ENCODE assay signal across 2 cellular contexts in the genomic region with DNA sequence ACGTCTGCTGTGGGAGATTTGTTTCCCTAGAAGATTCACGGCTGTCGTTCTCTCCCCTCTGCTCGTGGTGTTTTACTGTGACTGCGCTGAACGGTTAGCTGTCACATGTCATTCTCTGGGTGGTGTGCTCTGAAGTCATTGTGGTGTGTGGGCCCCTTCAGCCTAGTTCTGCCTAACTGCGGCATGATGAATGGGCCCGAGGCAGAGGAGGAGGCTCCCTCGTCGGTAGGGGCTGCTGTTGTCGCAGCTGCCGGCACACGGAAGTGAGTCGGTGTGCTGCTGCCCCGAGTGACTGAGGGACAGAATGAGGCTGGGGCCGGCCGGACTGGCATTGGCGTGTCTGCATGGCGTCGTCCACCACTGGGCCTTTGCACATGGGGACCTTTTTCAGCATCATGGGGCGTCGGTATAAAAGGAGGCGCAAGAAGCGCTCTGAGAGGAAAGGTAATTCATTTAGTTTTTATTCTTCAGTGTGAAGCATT.
TF ChIP-seq lines count a peak whose summit lies in the region.

No MANE protein-coding gene starts in this region.

TF ChIP-seq in GM23338, 12 proteins besides CTCF, POLR2A, EP300 and RAD21 (continued from another document):
- no peak for TF ChIP-seq NANOG (IDR thresholded peaks at IDR 0.05; ENCODE audit: borderline replicate concordance)

TF ChIP-seq in GM12878, 131 proteins besides CTCF, POLR2A, EP300 and RAD21 (continued from another document and continues in another):
- TF ChIP-seq, protein P1, sequence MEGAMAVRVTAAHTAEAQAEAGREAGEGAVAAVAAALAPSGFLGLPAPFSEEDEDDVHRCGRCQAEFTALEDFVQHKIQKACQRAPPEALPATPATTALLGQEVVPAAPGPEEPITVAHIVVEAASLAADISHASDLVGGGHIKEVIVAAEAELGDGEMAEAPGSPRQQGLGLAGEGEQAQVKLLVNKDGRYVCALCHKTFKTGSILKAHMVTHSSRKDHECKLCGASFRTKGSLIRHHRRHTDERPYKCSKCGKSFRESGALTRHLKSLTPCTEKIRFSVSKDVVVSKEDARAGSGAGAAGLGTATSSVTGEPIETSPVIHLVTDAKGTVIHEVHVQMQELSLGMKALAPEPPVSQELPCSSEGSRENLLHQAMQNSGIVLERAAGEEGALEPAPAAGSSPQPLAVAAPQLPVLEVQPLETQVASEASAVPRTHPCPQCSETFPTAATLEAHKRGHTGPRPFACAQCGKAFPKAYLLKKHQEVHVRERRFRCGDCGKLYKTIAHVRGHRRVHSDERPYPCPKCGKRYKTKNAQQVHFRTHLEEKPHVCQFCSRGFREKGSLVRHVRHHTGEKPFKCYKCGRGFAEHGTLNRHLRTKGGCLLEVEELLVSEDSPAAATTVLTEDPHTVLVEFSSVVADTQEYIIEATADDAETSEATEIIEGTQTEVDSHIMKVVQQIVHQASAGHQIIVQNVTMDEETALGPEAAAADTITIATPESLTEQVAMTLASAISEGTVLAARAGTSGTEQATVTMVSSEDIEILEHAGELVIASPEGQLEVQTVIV (IDR thresholded peaks at IDR 0.05; ENCODE audit: borderline replicate concordance, partially characterized antibody) = no peak
- TF ChIP-seq, protein P2, sequence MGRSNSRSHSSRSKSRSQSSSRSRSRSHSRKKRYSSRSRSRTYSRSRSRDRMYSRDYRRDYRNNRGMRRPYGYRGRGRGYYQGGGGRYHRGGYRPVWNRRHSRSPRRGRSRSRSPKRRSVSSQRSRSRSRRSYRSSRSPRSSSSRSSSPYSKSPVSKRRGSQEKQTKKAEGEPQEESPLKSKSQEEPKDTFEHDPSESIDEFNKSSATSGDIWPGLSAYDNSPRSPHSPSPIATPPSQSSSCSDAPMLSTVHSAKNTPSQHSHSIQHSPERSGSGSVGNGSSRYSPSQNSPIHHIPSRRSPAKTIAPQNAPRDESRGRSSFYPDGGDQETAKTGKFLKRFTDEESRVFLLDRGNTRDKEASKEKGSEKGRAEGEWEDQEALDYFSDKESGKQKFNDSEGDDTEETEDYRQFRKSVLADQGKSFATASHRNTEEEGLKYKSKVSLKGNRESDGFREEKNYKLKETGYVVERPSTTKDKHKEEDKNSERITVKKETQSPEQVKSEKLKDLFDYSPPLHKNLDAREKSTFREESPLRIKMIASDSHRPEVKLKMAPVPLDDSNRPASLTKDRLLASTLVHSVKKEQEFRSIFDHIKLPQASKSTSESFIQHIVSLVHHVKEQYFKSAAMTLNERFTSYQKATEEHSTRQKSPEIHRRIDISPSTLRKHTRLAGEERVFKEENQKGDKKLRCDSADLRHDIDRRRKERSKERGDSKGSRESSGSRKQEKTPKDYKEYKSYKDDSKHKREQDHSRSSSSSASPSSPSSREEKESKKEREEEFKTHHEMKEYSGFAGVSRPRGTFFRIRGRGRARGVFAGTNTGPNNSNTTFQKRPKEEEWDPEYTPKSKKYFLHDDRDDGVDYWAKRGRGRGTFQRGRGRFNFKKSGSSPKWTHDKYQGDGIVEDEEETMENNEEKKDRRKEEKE (IDR thresholded peaks at IDR 0.05) = no peak
- TF ChIP-seq ATF7 (IDR thresholded peaks at IDR 0.05; ENCODE audit: low read depth) (peak; percentile 84), ZNF207 (IDR thresholded peaks at IDR 0.05; ENCODE audit: borderline replicate concordance) (no peak), SMAD5 (IDR thresholded peaks at IDR 0.05; ENCODE audit: low read depth) (no peak), ASH2L (IDR thresholded peaks at IDR 0.05; ENCODE audit: borderline replicate concordance, low read depth) (no peak), JUND (IDR thresholded peaks at IDR 0.05; ENCODE audit: low read depth, low read length) (no peak), IKZF2 (IDR thresholded peaks at IDR 0.05) (no peak; a peak in 1 of 4 replicates), KDM1A (IDR thresholded peaks at IDR 0.05; ENCODE audit: borderline replicate concordance) (no peak), MXI1 (IDR thresholded peaks at IDR 0.05; ENCODE audit: low read depth, low read length) (peak; percentile 72), SMARCA5 (IDR thresholded peaks at IDR 0.05) (peak; percentile 78; the same call in 1 of the 2 replicates), GABPA (IDR thresholded peaks at IDR 0.05; ENCODE audit: low read depth) (no peak), RCOR1 (conservative IDR thresholded peaks at IDR 0.05; ENCODE audit: low read depth, low read length) (no peak), SUPT20H (IDR thresholded peaks at IDR 0.05; ENCODE audit: borderline replicate concordance, control insufficient read depth, low read depth, low read length) (no peak), RUNX3 (IDR thresholded peaks at IDR 0.05; ENCODE audit: low read length) (peak; percentile 47; the same call in 1 of the 2 replicates), RFX5 (IDR thresholded peaks at IDR 0.05; ENCODE audit: low read depth, low read length) (no peak), RELA (IDR thresholded peaks at IDR 0.05; ENCODE audit: borderline replicate concordance, partially characterized antibody) (peak; percentile 28), ETV6 (conservative IDR thresholded peaks at IDR 0.05 in 1 of 2, IDR thresholded peaks at IDR 0.05 in 1 of 2; ENCODE audit: borderline replicate concordance in 1 of 2, low read depth in 1 of 2) (no peak), JUNB (IDR thresholded peaks at IDR 0.05) (no peak), HDAC2 (IDR thresholded peaks at IDR 0.05) (no peak), BHLHE40 (IDR thresholded peaks at IDR 0.05; ENCODE audit: borderline replicate concordance in 1 of 2, low read depth in 2 of 2, low read length in 1 of 2) (peak; percentile 71 to 84; a peak in 3 of 4 replicates), RBBP5 (conservative IDR thresholded peaks at IDR 0.05) (no peak), POLR2AphosphoS2 (IDR thresholded peaks at IDR 0.05; ENCODE audit: low read depth, low read length) (no peak), CHD4 (IDR thresholded peaks at IDR 0.05) (no peak), SMC3 (IDR thresholded peaks at IDR 0.05; ENCODE audit: borderline replicate concordance, low read length) (peak; percentile 57), ZBED1 (IDR thresholded peaks at IDR 0.05; ENCODE audit: borderline replicate concordance) (no peak), SREBF2 (IDR thresholded peaks at IDR 0.05; ENCODE audit: low read length) (no peak)
- TF ChIP-seq, protein P3, sequence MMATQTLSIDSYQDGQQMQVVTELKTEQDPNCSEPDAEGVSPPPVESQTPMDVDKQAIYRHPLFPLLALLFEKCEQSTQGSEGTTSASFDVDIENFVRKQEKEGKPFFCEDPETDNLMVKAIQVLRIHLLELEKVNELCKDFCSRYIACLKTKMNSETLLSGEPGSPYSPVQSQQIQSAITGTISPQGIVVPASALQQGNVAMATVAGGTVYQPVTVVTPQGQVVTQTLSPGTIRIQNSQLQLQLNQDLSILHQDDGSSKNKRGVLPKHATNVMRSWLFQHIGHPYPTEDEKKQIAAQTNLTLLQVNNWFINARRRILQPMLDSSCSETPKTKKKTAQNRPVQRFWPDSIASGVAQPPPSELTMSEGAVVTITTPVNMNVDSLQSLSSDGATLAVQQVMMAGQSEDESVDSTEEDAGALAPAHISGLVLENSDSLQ (IDR thresholded peaks at IDR 0.05) = peak; percentile 85
- TF ChIP-seq, protein P4, sequence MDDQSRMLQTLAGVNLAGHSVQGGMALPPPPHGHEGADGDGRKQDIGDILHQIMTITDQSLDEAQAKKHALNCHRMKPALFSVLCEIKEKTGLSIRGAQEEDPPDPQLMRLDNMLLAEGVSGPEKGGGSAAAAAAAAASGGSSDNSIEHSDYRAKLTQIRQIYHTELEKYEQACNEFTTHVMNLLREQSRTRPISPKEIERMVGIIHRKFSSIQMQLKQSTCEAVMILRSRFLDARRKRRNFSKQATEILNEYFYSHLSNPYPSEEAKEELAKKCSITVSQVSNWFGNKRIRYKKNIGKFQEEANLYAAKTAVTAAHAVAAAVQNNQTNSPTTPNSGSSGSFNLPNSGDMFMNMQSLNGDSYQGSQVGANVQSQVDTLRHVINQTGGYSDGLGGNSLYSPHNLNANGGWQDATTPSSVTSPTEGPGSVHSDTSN (IDR thresholded peaks at IDR 0.05; ENCODE audit: insufficient replicate concordance, low read depth, low read length) = peak; percentile 81
- TF ChIP-seq, protein P5, sequence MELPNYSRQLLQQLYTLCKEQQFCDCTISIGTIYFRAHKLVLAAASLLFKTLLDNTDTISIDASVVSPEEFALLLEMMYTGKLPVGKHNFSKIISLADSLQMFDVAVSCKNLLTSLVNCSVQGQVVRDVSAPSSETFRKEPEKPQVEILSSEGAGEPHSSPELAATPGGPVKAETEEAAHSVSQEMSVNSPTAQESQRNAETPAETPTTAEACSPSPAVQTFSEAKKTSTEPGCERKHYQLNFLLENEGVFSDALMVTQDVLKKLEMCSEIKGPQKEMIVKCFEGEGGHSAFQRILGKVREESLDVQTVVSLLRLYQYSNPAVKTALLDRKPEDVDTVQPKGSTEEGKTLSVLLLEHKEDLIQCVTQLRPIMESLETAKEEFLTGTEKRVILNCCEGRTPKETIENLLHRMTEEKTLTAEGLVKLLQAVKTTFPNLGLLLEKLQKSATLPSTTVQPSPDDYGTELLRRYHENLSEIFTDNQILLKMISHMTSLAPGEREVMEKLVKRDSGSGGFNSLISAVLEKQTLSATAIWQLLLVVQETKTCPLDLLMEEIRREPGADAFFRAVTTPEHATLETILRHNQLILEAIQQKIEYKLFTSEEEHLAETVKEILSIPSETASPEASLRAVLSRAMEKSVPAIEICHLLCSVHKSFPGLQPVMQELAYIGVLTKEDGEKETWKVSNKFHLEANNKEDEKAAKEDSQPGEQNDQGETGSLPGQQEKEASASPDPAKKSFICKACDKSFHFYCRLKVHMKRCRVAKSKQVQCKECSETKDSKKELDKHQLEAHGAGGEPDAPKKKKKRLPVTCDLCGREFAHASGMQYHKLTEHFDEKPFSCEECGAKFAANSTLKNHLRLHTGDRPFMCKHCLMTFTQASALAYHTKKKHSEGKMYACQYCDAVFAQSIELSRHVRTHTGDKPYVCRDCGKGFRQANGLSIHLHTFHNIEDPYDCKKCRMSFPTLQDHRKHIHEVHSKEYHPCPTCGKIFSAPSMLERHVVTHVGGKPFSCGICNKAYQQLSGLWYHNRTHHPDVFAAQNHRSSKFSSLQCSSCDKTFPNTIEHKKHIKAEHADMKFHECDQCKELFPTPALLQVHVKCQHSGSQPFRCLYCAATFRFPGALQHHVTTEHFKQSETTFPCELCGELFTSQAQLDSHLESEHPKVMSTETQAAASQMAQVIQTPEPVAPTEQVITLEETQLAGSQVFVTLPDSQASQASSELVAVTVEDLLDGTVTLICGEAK (IDR thresholded peaks at IDR 0.05; ENCODE audit: borderline replicate concordance) = no peak
- TF ChIP-seq, protein P6, sequence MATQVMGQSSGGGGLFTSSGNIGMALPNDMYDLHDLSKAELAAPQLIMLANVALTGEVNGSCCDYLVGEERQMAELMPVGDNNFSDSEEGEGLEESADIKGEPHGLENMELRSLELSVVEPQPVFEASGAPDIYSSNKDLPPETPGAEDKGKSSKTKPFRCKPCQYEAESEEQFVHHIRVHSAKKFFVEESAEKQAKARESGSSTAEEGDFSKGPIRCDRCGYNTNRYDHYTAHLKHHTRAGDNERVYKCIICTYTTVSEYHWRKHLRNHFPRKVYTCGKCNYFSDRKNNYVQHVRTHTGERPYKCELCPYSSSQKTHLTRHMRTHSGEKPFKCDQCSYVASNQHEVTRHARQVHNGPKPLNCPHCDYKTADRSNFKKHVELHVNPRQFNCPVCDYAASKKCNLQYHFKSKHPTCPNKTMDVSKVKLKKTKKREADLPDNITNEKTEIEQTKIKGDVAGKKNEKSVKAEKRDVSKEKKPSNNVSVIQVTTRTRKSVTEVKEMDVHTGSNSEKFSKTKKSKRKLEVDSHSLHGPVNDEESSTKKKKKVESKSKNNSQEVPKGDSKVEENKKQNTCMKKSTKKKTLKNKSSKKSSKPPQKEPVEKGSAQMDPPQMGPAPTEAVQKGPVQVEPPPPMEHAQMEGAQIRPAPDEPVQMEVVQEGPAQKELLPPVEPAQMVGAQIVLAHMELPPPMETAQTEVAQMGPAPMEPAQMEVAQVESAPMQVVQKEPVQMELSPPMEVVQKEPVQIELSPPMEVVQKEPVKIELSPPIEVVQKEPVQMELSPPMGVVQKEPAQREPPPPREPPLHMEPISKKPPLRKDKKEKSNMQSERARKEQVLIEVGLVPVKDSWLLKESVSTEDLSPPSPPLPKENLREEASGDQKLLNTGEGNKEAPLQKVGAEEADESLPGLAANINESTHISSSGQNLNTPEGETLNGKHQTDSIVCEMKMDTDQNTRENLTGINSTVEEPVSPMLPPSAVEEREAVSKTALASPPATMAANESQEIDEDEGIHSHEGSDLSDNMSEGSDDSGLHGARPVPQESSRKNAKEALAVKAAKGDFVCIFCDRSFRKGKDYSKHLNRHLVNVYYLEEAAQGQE (IDR thresholded peaks at IDR 0.05; ENCODE audit: low read depth, low read length) = no peak
- TF ChIP-seq, protein P7, sequence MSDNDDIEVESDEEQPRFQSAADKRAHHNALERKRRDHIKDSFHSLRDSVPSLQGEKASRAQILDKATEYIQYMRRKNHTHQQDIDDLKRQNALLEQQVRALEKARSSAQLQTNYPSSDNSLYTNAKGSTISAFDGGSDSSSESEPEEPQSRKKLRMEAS (IDR thresholded peaks at IDR 0.05; ENCODE audit: low read depth, low read length) = peak; percentile 58; the same call in 1 of the 2 replicates
- TF ChIP-seq, protein P8, sequence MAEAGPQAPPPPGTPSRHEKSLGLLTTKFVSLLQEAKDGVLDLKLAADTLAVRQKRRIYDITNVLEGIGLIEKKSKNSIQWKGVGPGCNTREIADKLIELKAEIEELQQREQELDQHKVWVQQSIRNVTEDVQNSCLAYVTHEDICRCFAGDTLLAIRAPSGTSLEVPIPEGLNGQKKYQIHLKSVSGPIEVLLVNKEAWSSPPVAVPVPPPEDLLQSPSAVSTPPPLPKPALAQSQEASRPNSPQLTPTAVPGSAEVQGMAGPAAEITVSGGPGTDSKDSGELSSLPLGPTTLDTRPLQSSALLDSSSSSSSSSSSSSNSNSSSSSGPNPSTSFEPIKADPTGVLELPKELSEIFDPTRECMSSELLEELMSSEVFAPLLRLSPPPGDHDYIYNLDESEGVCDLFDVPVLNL (IDR thresholded peaks at IDR 0.05; ENCODE audit: low read depth, low read length) = no peak
- TF ChIP-seq, protein P9, sequence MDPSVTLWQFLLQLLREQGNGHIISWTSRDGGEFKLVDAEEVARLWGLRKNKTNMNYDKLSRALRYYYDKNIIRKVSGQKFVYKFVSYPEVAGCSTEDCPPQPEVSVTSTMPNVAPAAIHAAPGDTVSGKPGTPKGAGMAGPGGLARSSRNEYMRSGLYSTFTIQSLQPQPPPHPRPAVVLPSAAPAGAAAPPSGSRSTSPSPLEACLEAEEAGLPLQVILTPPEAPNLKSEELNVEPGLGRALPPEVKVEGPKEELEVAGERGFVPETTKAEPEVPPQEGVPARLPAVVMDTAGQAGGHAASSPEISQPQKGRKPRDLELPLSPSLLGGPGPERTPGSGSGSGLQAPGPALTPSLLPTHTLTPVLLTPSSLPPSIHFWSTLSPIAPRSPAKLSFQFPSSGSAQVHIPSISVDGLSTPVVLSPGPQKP (IDR thresholded peaks at IDR 0.05; ENCODE audit: low read depth, low read length) = peak; percentile 44; the same call in 1 of the 2 replicates
- TF ChIP-seq, protein P10, sequence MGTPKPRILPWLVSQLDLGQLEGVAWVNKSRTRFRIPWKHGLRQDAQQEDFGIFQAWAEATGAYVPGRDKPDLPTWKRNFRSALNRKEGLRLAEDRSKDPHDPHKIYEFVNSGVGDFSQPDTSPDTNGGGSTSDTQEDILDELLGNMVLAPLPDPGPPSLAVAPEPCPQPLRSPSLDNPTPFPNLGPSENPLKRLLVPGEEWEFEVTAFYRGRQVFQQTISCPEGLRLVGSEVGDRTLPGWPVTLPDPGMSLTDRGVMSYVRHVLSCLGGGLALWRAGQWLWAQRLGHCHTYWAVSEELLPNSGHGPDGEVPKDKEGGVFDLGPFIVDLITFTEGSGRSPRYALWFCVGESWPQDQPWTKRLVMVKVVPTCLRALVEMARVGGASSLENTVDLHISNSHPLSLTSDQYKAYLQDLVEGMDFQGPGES (IDR thresholded peaks at IDR 0.05) = 0 out of 2 replicates have a peak, but pooled peaks have one; percentile 20
- TF ChIP-seq, protein P11, sequence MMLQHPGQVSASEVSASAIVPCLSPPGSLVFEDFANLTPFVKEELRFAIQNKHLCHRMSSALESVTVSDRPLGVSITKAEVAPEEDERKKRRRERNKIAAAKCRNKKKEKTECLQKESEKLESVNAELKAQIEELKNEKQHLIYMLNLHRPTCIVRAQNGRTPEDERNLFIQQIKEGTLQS (IDR thresholded peaks at IDR 0.05; ENCODE audit: borderline replicate concordance, extremely low read depth, low read depth, low read length) = no peak
